Comparison of ENCODE assay signal across 8 cellular contexts in the genomic region with DNA sequence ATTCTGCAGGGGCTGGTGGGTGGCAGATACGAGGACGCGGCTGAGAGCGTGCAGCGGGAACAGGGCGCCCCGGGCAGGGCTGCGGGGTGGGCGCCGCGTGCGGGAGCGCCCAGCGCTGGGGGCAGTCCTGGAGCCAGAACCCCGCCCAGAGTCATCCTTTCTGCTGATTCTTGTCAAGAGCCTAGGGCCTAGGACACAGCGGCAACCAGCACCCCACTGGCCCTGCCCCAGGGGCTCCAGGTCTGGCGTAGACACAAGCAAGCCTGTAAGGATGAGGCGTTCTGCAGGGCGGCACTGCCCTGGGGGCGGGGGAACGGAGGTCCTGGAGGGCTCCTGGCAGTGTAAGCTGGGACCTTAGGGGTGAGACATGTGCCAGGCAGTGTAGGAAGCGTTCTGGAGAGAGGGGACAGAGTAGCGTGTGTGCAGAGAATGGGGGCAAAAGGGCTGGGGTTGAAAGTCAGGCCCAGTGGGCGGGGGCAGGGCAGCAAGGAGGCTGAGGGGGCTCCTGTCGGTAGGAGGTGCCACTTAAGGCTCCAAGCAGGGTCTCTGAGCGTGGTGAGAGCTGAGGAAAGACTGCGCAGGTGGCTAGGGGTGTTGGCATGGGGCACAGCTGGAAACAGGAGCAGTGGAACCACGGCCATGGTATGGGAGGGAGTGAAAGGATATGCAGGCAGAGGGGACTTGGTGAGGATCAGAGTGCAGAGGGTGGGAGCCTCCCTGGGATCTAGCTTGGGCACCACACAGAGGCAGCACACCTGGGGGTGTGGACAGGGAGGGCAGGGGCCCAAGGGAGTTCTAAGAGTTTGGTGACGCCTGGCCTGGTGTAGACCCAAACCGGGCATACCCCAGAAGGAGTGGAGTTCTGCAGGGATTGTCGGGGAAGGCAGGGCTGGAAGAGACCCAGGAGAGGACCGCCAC. TPM values are rescaled to one million over a fixed set of nuclear protein-coding genes. Genes with fewer than 3 reads are reported as not detected.
DNase-seq lines count a peak whose midpoint lies in the region; ATAC-seq, FAIRE-seq and TF ChIP-seq lines count a peak whose summit lies in the region.

No MANE protein-coding gene starts in this region.

- peak overlapping the region in 2 of 7 donors; percentile 71 to 83 for H3K27ac Mint-ChIP-seq in CD4-positive, alpha-beta memory T cell

- H3K27me3 Mint-ChIP-seq in CD4-positive, alpha-beta memory T cell, result peaks cover 8 to 16% of the 10 kb centered on the region in 2 donors

- H3K36me3 Mint-ChIP-seq in CD4-positive, alpha-beta memory T cell, result no peaks in the 10 kb centered on the region

- H3K9me2 ChIP-seq in MM.1S (replicated peaks; ENCODE audit: insufficient read depth, low read length), result no peaks in the 10 kb centered on the region

- TF ChIP-seq POLR2A in gastroesophageal sphincter (IDR thresholded peaks at IDR 0.05), result no peak

- H3K27me3 ChIP-seq in CD4-positive, alpha-beta memory T cell (ENCODE audit: insufficient read depth, low read length), result peaks cover 13% of the 10 kb centered on the region
- H3K27me3 ChIP-seq in gastroesophageal sphincter (no peaks in the 10 kb centered on the region), pancreas (no peaks in the 10 kb centered on the region), MM.1S (replicated peaks; ENCODE audit: insufficient read depth, low read length) (peaks cover 11% of the 10 kb centered on the region; the same call in 1 of the 2 replicates)

- no peak for TF ChIP-seq CTCF in gastroesophageal sphincter (IDR thresholded peaks at IDR 0.05)
- TF ChIP-seq CTCF in pancreas (IDR thresholded peaks at IDR 0.05), result no peak
- TF ChIP-seq CTCF in D721Med (IDR thresholded peaks at IDR 0.05; ENCODE audit: insufficient read depth, missing control alignments), result no peak
- no peak for TF ChIP-seq CTCF in MM.1S (IDR thresholded peaks at IDR 0.05; ENCODE audit: low read length)

- FAIRE-seq in pancreas (lab: Jason Lieb, UNC), result no peak
- no peak for FAIRE-seq in D721Med (lab: Jason Lieb, UNC)

- peaks cover 0 to 2% (median 0%) of the 10 kb centered on the region in 8 donors for H3K9me3 Mint-ChIP-seq in CD4-positive, alpha-beta memory T cell

- H2AFZ ChIP-seq in MM.1S (ENCODE audit: low read length), result no peak overlapping the region

- POLR2A ChIA-PET in CD4-positive, alpha-beta memory T cell (lab: Charles Lee; ENCODE audit: partially characterized antibody), result interaction anchor here (1.2 kb wide), 1 partner anchor 74 kb away, joined by 3 read pairs; no protein-coding TSS in a partner anchor

- DNase-seq in CD4-positive, alpha-beta memory T cell, result no peak
- DNase-seq in SK-N-MC (ENCODE audit: low read depth, low spot score), result no peak
- peak in 4 of 6 donors; percentile 17 to 80 (median 45) for DNase-seq in pancreas
- no peak for DNase-seq in D721Med (ENCODE audit: insufficient read length, low spot score)
- DNase-seq in MM.1S, result no peak

- H3K9ac ChIP-seq in SK-N-MC (ENCODE audit: insufficient read length), result no peak overlapping the region
- H3K9ac ChIP-seq in MM.1S (ENCODE audit: low read length), result no peak overlapping the region

- H4K20me1 ChIP-seq in MM.1S (ENCODE audit: insufficient read depth, low read length), result no peaks in the 10 kb centered on the region

- peaks cover 4 to 26% (median 13%) of the 10 kb centered on the region in 4 donors for H3K4me1 Mint-ChIP-seq in CD4-positive, alpha-beta memory T cell

- no peaks in the 10 kb centered on the region for H3K36me3 ChIP-seq in CD4-positive, alpha-beta memory T cell (ENCODE audit: insufficient read depth, low read length)
- H3K36me3 ChIP-seq in SK-N-MC (ENCODE audit: insufficient read depth, low read length) (no peaks in the 10 kb centered on the region), gastroesophageal sphincter (no peaks in the 10 kb centered on the region), pancreas (no peaks in the 10 kb centered on the region), MM.1S (replicated peaks; ENCODE audit: insufficient read depth, low read length) (no peaks in the 10 kb centered on the region)

- WGBS in gastroesophageal sphincter (ENCODE audit: low coverage in 1 of 2), 2 donors, result 20 to 82% methylated on average over 1 to 8 of the region's 32 CpGs
- 74 to 77% methylated on average over 32 of the region's 32 CpGs for WGBS in pancreas, 2 donors

- ATAC-seq in gastroesophageal sphincter (no peak), pancreas (no peak), GM18511 (IDR thresholded peaks at IDR 0.05; ENCODE audit: unreplicated experiment) (no peak), GM21515 (IDR thresholded peaks at IDR 0.05; ENCODE audit: unreplicated experiment) (no peak)

- H3K4me3 Mint-ChIP-seq in CD4-positive, alpha-beta memory T cell, result peak overlapping the region in 7 of 8 donors; percentile 0 to 63 (median 43)

- TF ChIP-seq EP300 in gastroesophageal sphincter (IDR thresholded peaks at IDR 0.05), result no peak

- peaks cover 17% of the 10 kb centered on the region for H3K4me1 ChIP-seq in CD4-positive, alpha-beta memory T cell (ENCODE audit: insufficient read depth, low read length)
- H3K4me1 ChIP-seq in gastroesophageal sphincter (peaks cover 4 to 71% (median 42%) of the 10 kb centered on the region in 3 donors), pancreas (peaks cover 8 to 37% (median 8%) of the 10 kb centered on the region in 3 donors), MM.1S (ENCODE audit: low read length) (no peaks in the 10 kb centered on the region)

- intact Hi-C loops in CD4-positive, alpha-beta memory T cell (cut with micrococcal nuclease), result loop anchor here (5.0 kb wide), 1 partner anchor 33 kb away; no protein-coding TSS in a partner anchor
- intact Hi-C loops in pancreas (cut with DNase I), result loop anchor here in 1 of 3 donors (5.0 kb wide), 1 partner anchor 68 kb away; no protein-coding TSS in a partner anchor

- no peak overlapping the region for H3K27ac ChIP-seq in CD4-positive, alpha-beta memory T cell (ENCODE audit: low read depth, low read length)
- H3K27ac ChIP-seq in SK-N-MC, result no peak overlapping the region
- H3K27ac ChIP-seq in gastroesophageal sphincter, result peak overlapping the region; percentile 5 to 98 (median 95)
- peak overlapping the region in 2 of 4 donors; percentile 54 to 73 for H3K27ac ChIP-seq in pancreas
- H3K27ac ChIP-seq in MM.1S (ENCODE audit: low read length), result no peak overlapping the region

- CTCF ChIA-PET in CD4-positive, alpha-beta memory T cell (lab: Charles Lee; ENCODE audit: partially characterized antibody), result interaction anchor here (1.0 to 2.0 kb wide), 2 partner anchors 59 to 66 kb away, joined by 3 to 13 read pairs; no protein-coding TSS in a partner anchor

- H3K79me2 ChIP-seq in MM.1S (ENCODE audit: low read length), result no peaks in the 10 kb centered on the region

- no peak overlapping the region for H3K4me2 ChIP-seq in MM.1S (ENCODE audit: low read depth, low read length)

- H3K9me3 ChIP-seq in CD4-positive, alpha-beta memory T cell (ENCODE audit: control insufficient read depth in 1 of 2, low read length in 2 of 2), result no peaks in the 10 kb centered on the region
- H3K9me3 ChIP-seq in SK-N-MC (ENCODE audit: low read depth, low read length), result no peaks in the 10 kb centered on the region
- H3K9me3 ChIP-seq in gastroesophageal sphincter, result no peaks in the 10 kb centered on the region
- H3K9me3 ChIP-seq in pancreas, result no peaks in the 10 kb centered on the region
- no peaks in the 10 kb centered on the region for H3K9me3 ChIP-seq in MM.1S (replicated peaks; ENCODE audit: insufficient read depth, low read length)

- no peak overlapping the region for H3K4me3 ChIP-seq in CD4-positive, alpha-beta memory T cell (ENCODE audit: low read length in 2 of 2)
- H3K4me3 ChIP-seq in SK-N-MC (peak overlapping the region; percentile 48), gastroesophageal sphincter (peak overlapping the region; percentile 11 to 72), pancreas (peak overlapping the region in 1 of 4 donors; percentile 57), MM.1S (ENCODE audit: low read length) (no peak overlapping the region)

- H3F3A ChIP-seq in MM.1S (ENCODE audit: insufficient read depth, low read length), result no peaks in the 10 kb centered on the region

RNA-seq across cellular contexts. Expression of a gene that starts 0.9 kb away (rescaled TPM):
- under 1 TPM; 0.06 to 0.15 TPM for total RNA-seq in CD4-positive, alpha-beta memory T cell
- polyA plus RNA-seq in CD4-positive, alpha-beta memory T cell, result not detected
- total RNA-seq in gastroesophageal sphincter, result 100 to 1,000 TPM; 105 to 529 (median 239) TPM
- total RNA-seq in pancreas, result 1 to 10 TPM in 5 of 6 donors, under 1 TPM in 1; 0.75 to 2.4 (median 1.5) TPM
- 1 to 10 TPM; 1.3 to 1.4 TPM for polyA plus RNA-seq in pancreas

RNA-seq across cellular contexts. Expression of a gene that starts 6.6 kb away (rescaled TPM):
- 1 to 10 TPM; 1.3 to 1.6 TPM for total RNA-seq in CD4-positive, alpha-beta memory T cell
- 1 to 10 TPM; 1.2 to 1.3 TPM for polyA plus RNA-seq in CD4-positive, alpha-beta memory T cell
- total RNA-seq in gastroesophageal sphincter, result 1 to 10 TPM; 2.4 to 8.8 (median 5.8) TPM
- 1 to 10 TPM; 4.7 to 8.3 (median 6.4) TPM for total RNA-seq in pancreas
- polyA plus RNA-seq in pancreas, result 10 to 100 TPM; 23.6 to 32.5 TPM

RNA-seq across cellular contexts. Expression of a gene that starts 41.9 kb away (rescaled TPM):
- total RNA-seq in CD4-positive, alpha-beta memory T cell, result 10 to 100 TPM; 17.1 to 19.0 TPM
- polyA plus RNA-seq in CD4-positive, alpha-beta memory T cell, result 10 to 100 TPM; 18.7 to 20.9 TPM
- total RNA-seq in gastroesophageal sphincter (1 to 10 TPM; 5.8 to 7.8 (median 6.2) TPM), pancreas (1 to 10 TPM; 1.2 to 3.5 (median 2.6) TPM)
- 1 to 10 TPM; 3.1 to 3.3 TPM for polyA plus RNA-seq in pancreas

RNA-seq across cellular contexts. Expression of a gene that starts 54.4 kb away (rescaled TPM):
- not detected for total RNA-seq in CD4-positive, alpha-beta memory T cell
- under 1 TPM in 1 of 2 donors, not detected in 1; 0.68 TPM for polyA plus RNA-seq in CD4-positive, alpha-beta memory T cell
- total RNA-seq in gastroesophageal sphincter (under 1 TPM in 3 of 4 donors, not detected in 1; under 0.01 to 0.42 (median 0.31) TPM), pancreas (10 to 100 TPM in 1 of 6 donors, 1 to 10 TPM in 2, under 1 TPM in 3; 0.19 to 12.5 (median 0.91) TPM)
- polyA plus RNA-seq in pancreas, result under 1 TPM; 0.49 to 0.52 TPM

Comparison
In these comparisons a context has a peak if more than half of its experiments do, and no peak if none do; other contexts are left out.
1. DNase-seq: peak in pancreas (4 of 6); none in CD4-positive, alpha-beta memory T cell (0 of 5), SK-N-MC (single experiment), D721Med (single experiment) and MM.1S (single experiment).
2. H3K27ac ChIP-seq: peak in gastroesophageal sphincter (4 of 4); none in CD4-positive, alpha-beta memory T cell (single experiment), SK-N-MC (single experiment) and MM.1S (single experiment).
3. H3K4me3 ChIP-seq: peak in SK-N-MC (single experiment) and gastroesophageal sphincter (2 of 2); none in CD4-positive, alpha-beta memory T cell (0 of 2) and MM.1S (single experiment).
4. RNA of a gene that starts 0.9 kb away (total RNA-seq): 105 to 529 TPM in gastroesophageal sphincter; 0.75 to 2.4 TPM in pancreas and 0.06 to 0.15 TPM in CD4-positive, alpha-beta memory T cell; every median in the first group is over 10 times any median in the second.